12 cellular contexts compared by ENCODE assay signal in the genomic region with DNA sequence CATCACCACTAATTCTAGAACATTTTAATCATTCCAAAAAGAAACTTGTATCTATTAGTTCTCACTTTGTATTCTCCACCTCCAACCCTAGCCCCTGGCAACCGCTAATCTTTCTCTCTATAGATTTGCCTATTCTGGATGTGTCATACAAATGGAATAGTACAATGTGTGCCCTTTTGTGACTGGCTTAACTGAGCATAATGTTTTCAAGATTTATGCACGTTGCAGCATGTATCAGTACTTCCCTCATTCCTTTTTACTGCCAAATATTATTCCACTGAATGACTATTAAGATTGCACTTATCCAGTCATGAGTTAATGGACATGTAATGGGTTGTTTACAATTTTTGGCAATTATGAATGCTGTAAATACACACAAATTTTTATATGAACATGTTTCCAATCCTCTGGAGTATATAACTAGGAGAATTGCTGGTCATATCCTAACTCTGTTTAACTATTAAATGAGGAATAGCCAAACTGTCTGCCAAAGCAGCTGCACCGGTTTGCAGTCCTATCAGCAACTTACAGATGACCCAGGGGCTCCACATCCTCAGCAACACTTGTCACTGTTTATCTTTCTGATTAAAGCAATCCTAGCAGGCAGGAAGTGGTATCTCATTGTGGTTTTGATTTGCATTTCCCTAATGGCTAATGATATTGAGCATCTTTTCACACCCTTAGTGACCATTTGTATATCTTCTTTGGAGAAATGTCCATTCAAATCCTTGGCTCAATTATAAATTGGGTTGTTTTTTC. TPM values are rescaled to one million over a fixed set of nuclear protein-coding genes. Genes with fewer than 3 reads are reported as not detected.
DNase-seq lines count a peak whose midpoint lies in the region; ATAC-seq and TF ChIP-seq lines count a peak whose summit lies in the region.
"Had no signal": no experiment of that assay in that cellular context is flagged by ENCODE, and none has a peak within 500 bp of the region (broad histone marks: within the 10 kb centered on the region; RNA-seq: fewer than 3 reads in every experiment).

No MANE protein-coding gene starts in this region.

- CTCF ChIA-PET in OCI-LY7 (lab: Charles Lee; ENCODE audit: unreplicated experiment) = no interaction called here

- no peak overlapping the region for H2AFZ ChIP-seq in OCI-LY7 (ENCODE audit: low read length)

- H3K79me2 ChIP-seq in OCI-LY7 (ENCODE audit: insufficient read depth, low read depth, low read length) = no peaks in the 10 kb centered on the region

- intact Hi-C loops in OCI-LY7 (cut with micrococcal nuclease; ENCODE audit: unreplicated experiment) (no loop called here), ascending aorta (cut with DNase I) (no loop called here), left lung (cut with DNase I) (no loop called here)

- H3K27me3 ChIP-seq in ascending aorta (no peaks in the 10 kb centered on the region), left lung (no peaks in the 10 kb centered on the region)
- H3K27me3 ChIP-seq: colonic mucosa had no signal

- ATAC-seq in GM19324 (IDR thresholded peaks at IDR 0.05; ENCODE audit: low FRiP score, unreplicated experiment) = peak; percentile 87
- ATAC-seq in HG03066 (IDR thresholded peaks at IDR 0.05; ENCODE audit: low read depth, unreplicated experiment) = peak; percentile 87
- ATAC-seq in HG03045 (IDR thresholded peaks at IDR 0.05; ENCODE audit: unreplicated experiment) = no peak
- ATAC-seq in left lung = no peak
- ATAC-seq: Panc1; stimulated activated naive CD8-positive, alpha-beta T cell treated with anti-CD3 and anti-CD28 coated beads, Interleukin-15, amount 100 ng/mL, for 72 hours had no signal

- POLR2A ChIA-PET in OCI-LY7 (lab: Charles Lee) = no interaction called here

- H3K4me1 ChIP-seq in OCI-LY7 (ENCODE audit: insufficient read depth, low read length, poor library complexity, severe bottlenecking) (peaks cover 14% of the 10 kb centered on the region), ascending aorta (no peaks in the 10 kb centered on the region), left lung (no peaks in the 10 kb centered on the region)
- H3K4me1 ChIP-seq: colonic mucosa had no signal

- no peak overlapping the region for H3K27ac ChIP-seq in OCI-LY7 (ENCODE audit: low read depth, low read length, poor library complexity, severe bottlenecking)
- no peak overlapping the region for H3K27ac ChIP-seq in ascending aorta
- no peak overlapping the region for H3K27ac ChIP-seq in left lung
- H3K27ac ChIP-seq: colonic mucosa, HL-60 had no signal

- H3K9me3 ChIP-seq in OCI-LY7 (ENCODE audit: low read length) = peaks cover 3% of the 10 kb centered on the region
- peaks cover 0 to 7% of the 10 kb centered on the region in 2 donors for H3K9me3 ChIP-seq in ascending aorta
- H3K9me3 ChIP-seq in left lung = peaks cover 0 to 6% of the 10 kb centered on the region in 2 donors
- H3K9me3 ChIP-seq: colonic mucosa had no signal

- no TSS peak for BruUV-seq in OCI-LY7 (replicated peaks; lab: Mats Ljungman, UMichigan)

- TF ChIP-seq CTCF in OCI-LY7 (conservative IDR thresholded peaks at IDR 0.05; ENCODE audit: low read length) (no peak), ascending aorta (IDR thresholded peaks at IDR 0.05) (no peak), left lung (IDR thresholded peaks at IDR 0.05) (no peak)

- DNase-seq in COLO668 (lab: John Stamatoyannopoulos, UW; ENCODE audit: unreplicated experiment) (peak; percentile 16), OCI-LY7 (ENCODE audit: low spot score) (peak; percentile 38), ascending aorta (ENCODE audit: low spot score in 2 of 2) (no peak), T1000 (lab: John Stamatoyannopoulos, UW) (no peak), left lung (no peak)
- DNase-seq: colonic mucosa; stimulated activated naive CD8-positive, alpha-beta T cell treated with anti-CD3 and anti-CD28 coated beads, Interleukin-15, amount 100 ng/mL, for 72 hours had no signal

- no peaks in the 10 kb centered on the region for H4K20me1 ChIP-seq in OCI-LY7 (ENCODE audit: insufficient read depth, low read length)

- H3K4me3 ChIP-seq in OCI-LY7 (ENCODE audit: low read depth, low read length, poor library complexity, severe bottlenecking) (no peak overlapping the region), ascending aorta (no peak overlapping the region), left lung (no peak overlapping the region)
- H3K4me3 ChIP-seq: colonic mucosa had no signal

- H3K4me2 ChIP-seq in OCI-LY7 (ENCODE audit: low read length) = peak overlapping the region; percentile 21

- no peaks in the 10 kb centered on the region for H3K9me2 ChIP-seq in OCI-LY7 (ENCODE audit: insufficient read depth, low read length)

- H3K36me3 ChIP-seq in OCI-LY7 (ENCODE audit: insufficient read depth, low read length) (peaks cover 16% of the 10 kb centered on the region), ascending aorta (peaks cover 0 to 4% of the 10 kb centered on the region in 2 donors), left lung (no peaks in the 10 kb centered on the region)
- H3K36me3 ChIP-seq: colonic mucosa had no signal

RNA-seq across cellular contexts. Expression of a gene that starts 42.9 kb away (rescaled TPM):
- total RNA-seq in OCI-LY7 (2014; rRNA removed; shearing (Covaris generic)) = 12.7 and 19.4 TPM in 2 replicates
- total RNA-seq in OCI-LY7 (2022) (43.9 and 44.0 TPM in 2 replicates), ascending aorta (8.4 TPM), left lung (10 to 100 TPM; 39.4 to 47.4 TPM)

Comparison
In these comparisons a context has a peak if more than half of its experiments do, and no peak if none do; other contexts are left out.
1. DNase-seq: peak in COLO668 (single experiment) and OCI-LY7 (single experiment); none in ascending aorta (0 of 2), T1000 (single experiment) and left lung (0 of 2).
2. ATAC-seq: peak in GM19324 (single experiment) and HG03066 (single experiment); none in HG03045 (single experiment) and left lung (single experiment).